In genomic region chr21:43762303-43763128, GRCh38 we compare ENCODE assay signal across 2 cellular contexts.
TF ChIP-seq lines count a peak whose summit lies in the region.

No MANE protein-coding gene starts in this region.

TF ChIP-seq in HEK293, 187 proteins besides CTCF, POLR2A, EP300 and RAD21:
- TF ChIP-seq ZNF623 (tag by site-specific recombination; IDR thresholded peaks at IDR 0.05) (peak; percentile 63), ZEB2 (tag by site-specific recombination; IDR thresholded peaks at IDR 0.05) (no peak)

TF ChIP-seq in HepG2, 621 proteins besides CTCF, POLR2A, EP300 and RAD21:
- TF ChIP-seq GPN1 (CRISPR knock-in tag; IDR thresholded peaks at IDR 0.05; ENCODE audit: borderline replicate concordance): no peak
- 0 out of 2 replicates have a peak, but pooled peaks have one; percentile 9 for TF ChIP-seq AKAP8 (CRISPR knock-in tag; IDR thresholded peaks at IDR 0.05)
- no peak for TF ChIP-seq KDM6A (CRISPR knock-in tag; IDR thresholded peaks at IDR 0.05; ENCODE audit: low read depth)
- TF ChIP-seq SYNCRIP (IDR thresholded peaks at IDR 0.05; ENCODE audit: insufficient read depth, low read depth, low read length): no peak
- TF ChIP-seq PLRG1 (conservative IDR thresholded peaks at IDR 0.05): no peak
- no peak for TF ChIP-seq FOSL1 (CRISPR knock-in tag; IDR thresholded peaks at IDR 0.05; ENCODE audit: borderline replicate concordance)
- TF ChIP-seq ZNF543 (CRISPR knock-in tag; IDR thresholded peaks at IDR 0.05): no peak
- peak; percentile 27 for TF ChIP-seq AGO2 (optimal IDR thresholded peaks at IDR 0.05; ENCODE audit: low read depth, low read length)
